In the genomic region with DNA sequence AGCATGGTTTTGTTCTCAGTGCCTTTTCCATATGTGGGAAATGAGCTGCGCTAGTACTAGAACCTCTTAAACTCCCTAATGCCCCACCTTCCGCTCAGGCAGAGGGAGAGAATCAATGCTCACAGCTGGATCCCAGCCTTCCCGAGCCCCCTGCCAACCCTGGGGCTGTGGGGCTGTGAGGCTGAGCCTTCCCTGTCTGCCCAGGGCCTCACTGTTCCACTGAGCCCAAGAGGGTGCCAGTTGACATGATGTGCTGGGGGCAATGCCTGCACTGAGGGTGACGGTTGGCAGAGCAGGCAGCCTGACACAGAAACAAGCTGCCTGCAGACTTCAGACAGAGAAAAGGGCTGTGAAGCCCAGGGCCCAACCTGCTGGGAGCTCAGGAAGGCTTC, we compare ENCODE assay signal across 23 cellular contexts.
DNase-seq lines count a peak whose midpoint lies in the region; ATAC-seq and TF ChIP-seq lines count a peak whose summit lies in the region.
"Had no signal": no experiment of that assay in that cellular context is flagged by ENCODE, and none has a peak within 500 bp of the region (broad histone marks: within the 10 kb centered on the region; RNA-seq: fewer than 3 reads in every experiment).

No MANE protein-coding gene starts in this region.

- no peak for TF ChIP-seq CTCF in esophagus muscularis mucosa (IDR thresholded peaks at IDR 0.05)
- TF ChIP-seq CTCF in nephron progenitor cell (IDR thresholded peaks at IDR 0.05), result no peak

- H3K4me3 Mint-ChIP-seq in nephron progenitor cell, result no peak overlapping the region
- no peak overlapping the region for H3K4me3 Mint-ChIP-seq in stimulated activated memory B cell treated with anti-CD40 and anti-IgM and Interleukin-4, amounts not matched to agents 10 μg/mL and 1 μg/mL and 100 μg/mL, for 72 hours
- H3K4me3 Mint-ChIP-seq: B cell; CD14-positive monocyte; CD4-positive, alpha-beta memory T cell; CD4-positive, CD25-positive, alpha-beta regulatory T cell; CD8-positive, alpha-beta memory T cell had no signal

- peak overlapping the region; percentile 11; the same call in 1 of the 2 replicates for H3K9ac ChIP-seq in BLaER1

- no peaks in the 10 kb centered on the region for H4K20me1 ChIP-seq in BLaER1

- H3K9me3 ChIP-seq in BLaER1 (peaks cover 9% of the 10 kb centered on the region; the same call in 1 of the 2 replicates), esophagus muscularis mucosa (peaks cover 0 to 12% (median 0%) of the 10 kb centered on the region in 4 donors)
- H3K9me3 ChIP-seq: A549 had no signal

- H3K27ac ChIP-seq in BLaER1, result peak overlapping the region; percentile 53; the same call in 1 of the 2 replicates
- no peak overlapping the region for H3K27ac ChIP-seq in esophagus muscularis mucosa (replicated peaks in 1 of 4)
- H3K27ac ChIP-seq: 22Rv1, A549 had no signal

- no peak for ATAC-seq in stimulated activated memory B cell treated with anti-CD40 and anti-IgM and Interleukin-4, amounts not matched to agents 10 μg/mL and 1 μg/mL and 100 μg/mL, for 72 hours
- no peak for ATAC-seq in sciatic nerve
- ATAC-seq in HG02571 (IDR thresholded peaks at IDR 0.05; ENCODE audit: unreplicated experiment), result no peak
- ATAC-seq: A549 had no signal

- H3K9me3 Mint-ChIP-seq in nephron progenitor cell, result peaks cover 13% of the 10 kb centered on the region
- H3K9me3 Mint-ChIP-seq in stimulated activated memory B cell treated with anti-CD40 and anti-IgM and Interleukin-4, amounts not matched to agents 10 μg/mL and 1 μg/mL and 100 μg/mL, for 72 hours, result peaks cover 6% of the 10 kb centered on the region

- DNase-seq in esophagus muscularis mucosa (ENCODE audit: extremely low spot score), result peak; percentile 82
- no peak for DNase-seq in nephron progenitor cell
- no peak for DNase-seq in sciatic nerve (ENCODE audit: low spot score)
- DNase-seq in NCI-H128 (lab: John Stamatoyannopoulos, UW; ENCODE audit: unreplicated experiment), result no peak
- DNase-seq: AML-193; C1 segment of cervical spinal cord; CD4-positive, alpha-beta memory T cell; CD4-positive, CD25-positive, alpha-beta regulatory T cell; CD8-positive, alpha-beta memory T cell; COR-L47; DMS 273 treated with DMSO at 0.1 percent for 48 hours; DMS153; DMS79; DND-41; EL; GDM1 had no signal

- TF ChIP-seq POLR2A in esophagus muscularis mucosa (IDR thresholded peaks at IDR 0.05; ENCODE audit: low read depth), result no peak

- peak overlapping the region; percentile 29 for H3K4me2 ChIP-seq in BLaER1
- H3K4me2 ChIP-seq: A549 had no signal

- peak overlapping the region; percentile 45 for H3K27ac Mint-ChIP-seq in nephron progenitor cell
- peak overlapping the region; percentile 9 for H3K27ac Mint-ChIP-seq in stimulated activated memory B cell treated with anti-CD40 and anti-IgM and Interleukin-4, amounts not matched to agents 10 μg/mL and 1 μg/mL and 100 μg/mL, for 72 hours
- H3K27ac Mint-ChIP-seq: B cell; CD14-positive monocyte; CD4-positive, CD25-positive, alpha-beta regulatory T cell; CD8-positive, alpha-beta memory T cell had no signal

- no peaks in the 10 kb centered on the region for H3K36me3 ChIP-seq in BLaER1
- H3K36me3 ChIP-seq in esophagus muscularis mucosa, result no peaks in the 10 kb centered on the region

- H3K27me3 ChIP-seq in BLaER1 (no peaks in the 10 kb centered on the region), esophagus muscularis mucosa (no peaks in the 10 kb centered on the region)

- peaks cover 66% of the 10 kb centered on the region for H3K4me1 ChIP-seq in BLaER1
- no peaks in the 10 kb centered on the region for H3K4me1 ChIP-seq in esophagus muscularis mucosa
- H3K4me1 ChIP-seq: A549 had no signal

- H3K4me3 ChIP-seq in BLaER1 (no peak overlapping the region), esophagus muscularis mucosa (no peak overlapping the region)
- H3K4me3 ChIP-seq: A549 had no signal

- TF ChIP-seq EP300 in esophagus muscularis mucosa (IDR thresholded peaks at IDR 0.05), result no peak

- WGBS in esophagus muscularis mucosa, result 90% methylated on average over 2 of the region's 4 CpGs

- intact Hi-C loops in esophagus muscularis mucosa (cut with DNase I) (no loop called here), sciatic nerve (cut with DNase I) (no loop called here)

- H3K27me3 Mint-ChIP-seq in nephron progenitor cell (ENCODE audit: low read depth, poor library complexity), result peaks cover 16% of the 10 kb centered on the region
- no peaks in the 10 kb centered on the region for H3K27me3 Mint-ChIP-seq in stimulated activated memory B cell treated with anti-CD40 and anti-IgM and Interleukin-4, amounts not matched to agents 10 μg/mL and 1 μg/mL and 100 μg/mL, for 72 hours
- H3K27me3 Mint-ChIP-seq: B cell; CD4-positive, alpha-beta memory T cell; CD4-positive, CD25-positive, alpha-beta regulatory T cell; CD8-positive, alpha-beta memory T cell had no signal

- no peaks in the 10 kb centered on the region for H3K4me1 Mint-ChIP-seq in nephron progenitor cell
- peaks cover 14% of the 10 kb centered on the region for H3K4me1 Mint-ChIP-seq in stimulated activated memory B cell treated with anti-CD40 and anti-IgM and Interleukin-4, amounts not matched to agents 10 μg/mL and 1 μg/mL and 100 μg/mL, for 72 hours
- H3K4me1 Mint-ChIP-seq: CD14-positive monocyte; CD4-positive, alpha-beta memory T cell; CD4-positive, CD25-positive, alpha-beta regulatory T cell; CD8-positive, alpha-beta memory T cell had no signal

- no peaks in the 10 kb centered on the region for H3K36me3 Mint-ChIP-seq in nephron progenitor cell (ENCODE audit: low read depth)
- H3K36me3 Mint-ChIP-seq in stimulated activated memory B cell treated with anti-CD40 and anti-IgM and Interleukin-4, amounts not matched to agents 10 μg/mL and 1 μg/mL and 100 μg/mL, for 72 hours, result no peaks in the 10 kb centered on the region
- H3K36me3 Mint-ChIP-seq: CD14-positive monocyte; CD4-positive, alpha-beta memory T cell; CD4-positive, CD25-positive, alpha-beta regulatory T cell; CD8-positive, alpha-beta memory T cell had no signal
